Comparison of ENCODE assay signal across 1 cellular context in the genomic region with DNA sequence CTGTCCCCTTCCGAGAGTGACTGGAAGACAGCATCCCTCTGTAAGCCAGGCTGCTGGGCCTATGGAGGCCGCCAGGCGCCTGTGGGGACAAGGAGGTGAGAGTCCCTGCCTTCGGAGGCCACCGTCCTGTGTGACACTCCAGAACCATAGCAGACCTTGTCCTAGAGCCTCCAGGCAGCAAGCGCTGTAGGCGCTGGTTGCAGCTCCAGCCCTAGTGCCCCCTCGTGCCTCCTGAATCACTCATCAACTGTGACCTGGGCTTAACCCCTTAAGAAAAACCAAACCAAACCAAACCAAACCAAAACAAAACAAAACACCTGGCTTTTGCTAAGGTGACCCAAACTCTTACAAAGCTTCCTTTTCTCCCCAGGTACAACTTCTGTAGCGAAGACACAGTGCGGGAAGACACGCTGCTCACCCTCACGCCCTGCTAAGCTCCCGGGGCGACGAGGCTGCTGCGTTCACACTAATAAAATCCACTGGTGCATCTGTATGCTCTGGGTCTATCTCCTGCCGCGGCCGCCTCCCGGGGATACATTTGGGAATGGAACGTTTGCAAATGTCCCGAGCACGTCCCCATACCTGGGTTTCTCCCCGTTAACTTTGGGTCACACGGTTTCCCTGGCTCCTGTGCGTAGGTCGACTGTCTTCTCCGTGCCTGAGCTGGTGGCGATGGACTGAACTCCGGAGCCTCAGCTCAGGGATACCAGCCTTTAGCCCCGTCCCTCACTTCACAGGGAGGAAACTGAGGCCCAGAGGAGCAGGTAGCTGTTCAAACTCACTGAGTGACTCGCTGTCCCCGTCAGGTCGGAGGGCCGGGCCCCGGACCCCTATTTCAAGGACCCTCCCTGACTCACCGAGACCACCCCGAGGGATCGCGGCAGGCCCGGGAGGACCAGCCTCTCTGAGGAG.
TF ChIP-seq lines count a peak whose summit lies in the region.

No MANE protein-coding gene starts in this region.

TF ChIP-seq in H1, 55 proteins besides CTCF, POLR2A, EP300 and RAD21:
- TF ChIP-seq SUZ12 (IDR thresholded peaks at IDR 0.05; ENCODE audit: low read length) (peak; percentile 43; the same call in 1 of the 2 replicates), TEAD4 (IDR thresholded peaks at IDR 0.05; ENCODE audit: low read depth, low read length) (no peak), KDM4A (IDR thresholded peaks at IDR 0.05; ENCODE audit: low read depth, low read length, severe bottlenecking) (peak; percentile 97), PHF8 (conservative IDR thresholded peaks at IDR 0.05; ENCODE audit: low read depth, low read length) (0 out of 2 replicates have a peak, but pooled peaks have one; percentile 57), BCL11A (IDR thresholded peaks at IDR 0.05; ENCODE audit: low read depth in 2 of 2, low read length in 2 of 2) (no peak), MAFK (IDR thresholded peaks at IDR 0.05; ENCODE audit: low read depth, low read length) (no peak), CBX5 (IDR thresholded peaks at IDR 0.05; ENCODE audit: low read depth, low read length) (no peak), RFX5 (IDR thresholded peaks at IDR 0.05; ENCODE audit: borderline replicate concordance, low read depth, low read length) (no peak), SP4 (IDR thresholded peaks at IDR 0.05; ENCODE audit: low read length) (no peak)
- TF ChIP-seq, protein P1, sequence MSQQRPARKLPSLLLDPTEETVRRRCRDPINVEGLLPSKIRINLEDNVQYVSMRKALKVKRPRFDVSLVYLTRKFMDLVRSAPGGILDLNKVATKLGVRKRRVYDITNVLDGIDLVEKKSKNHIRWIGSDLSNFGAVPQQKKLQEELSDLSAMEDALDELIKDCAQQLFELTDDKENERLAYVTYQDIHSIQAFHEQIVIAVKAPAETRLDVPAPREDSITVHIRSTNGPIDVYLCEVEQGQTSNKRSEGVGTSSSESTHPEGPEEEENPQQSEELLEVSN (IDR thresholded peaks at IDR 0.05) = peak; percentile 9; the same call in 1 of the 2 replicates
